Comparison of ENCODE assay signal across 28 cellular contexts in the genomic region with DNA sequence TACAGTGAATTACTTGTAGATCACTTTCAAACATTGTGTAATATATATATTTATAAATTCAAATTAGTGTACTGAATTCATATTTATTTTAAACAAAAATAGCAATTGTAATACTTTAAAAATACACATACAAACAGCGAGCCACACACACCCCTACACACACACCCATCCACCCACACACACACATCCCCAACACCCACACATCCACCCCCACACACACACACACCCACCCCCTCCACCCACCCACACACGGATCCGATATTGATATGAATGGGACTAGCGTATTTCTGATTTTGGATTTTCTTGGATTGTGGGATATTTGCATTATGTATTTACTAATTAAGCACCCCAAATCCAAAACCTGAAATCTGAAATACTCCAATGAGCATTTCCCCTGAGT.
"Had no signal": no experiment of that assay in that cellular context is flagged by ENCODE, and none has a peak within 500 bp of the region (broad histone marks: within the 10 kb centered on the region; RNA-seq: fewer than 3 reads in every experiment).

No MANE protein-coding gene starts in this region.

- H3K9me3 ChIP-seq: colonic mucosa, esophagus muscularis mucosa, esophagus squamous epithelium, gastrocnemius medialis, gastroesophageal sphincter, heart left ventricle had no signal

- ATAC-seq: effector memory CD8-positive, alpha-beta T cell; esophagus mucosa; foreskin keratinocyte; gastrocnemius medialis; gastroesophageal sphincter; heart left ventricle; heart right ventricle had no signal

- H3K27ac ChIP-seq: colonic mucosa, coronary artery, dorsolateral prefrontal cortex, epithelial cell of prostate, esophagus muscularis mucosa, esophagus squamous epithelium, foreskin keratinocyte, gastrocnemius medialis, gastroesophageal sphincter, heart left ventricle, heart right ventricle had no signal

- DNase-seq: colonic mucosa; cortex of kidney; dermis blood vessel endothelial cell; dorsolateral prefrontal cortex; effector CD4-positive, alpha-beta T cell; effector CD8-positive, alpha-beta T cell; effector memory CD4-positive, alpha-beta T cell; effector memory CD8-positive, alpha-beta T cell; endodermal cell; erythroblast; esophagus squamous epithelium; foreskin fibroblast; foreskin keratinocyte; foreskin melanocyte; gastrocnemius medialis; glutamatergic neuron; head of caudate nucleus; heart left ventricle; heart right ventricle had no signal

- H3K4me3 ChIP-seq: colonic mucosa, coronary artery, dorsolateral prefrontal cortex, esophagus muscularis mucosa, esophagus squamous epithelium, gastrocnemius medialis, gastroesophageal sphincter, heart left ventricle, heart right ventricle had no signal

- H3K36me3 ChIP-seq: colonic mucosa, esophagus muscularis mucosa, esophagus squamous epithelium, gastrocnemius medialis, gastroesophageal sphincter, heart left ventricle, heart right ventricle had no signal

- H3K4me1 ChIP-seq: colonic mucosa, esophagus muscularis mucosa, esophagus squamous epithelium, gastrocnemius medialis, gastroesophageal sphincter, heart left ventricle, heart right ventricle had no signal

- H3K27me3 ChIP-seq: colonic mucosa, esophagus muscularis mucosa, esophagus squamous epithelium, foreskin keratinocyte, gastrocnemius medialis, gastroesophageal sphincter, heart left ventricle, heart right ventricle had no signal

- FAIRE-seq: colon, endometrium, endothelial cell of umbilical vein, frontal cortex had no signal
